In genomic region chr2:33015421-33016142, GRCh38 we compare ENCODE assay signal across 13 cellular contexts.
DNase-seq lines count a peak whose midpoint lies in the region; TF ChIP-seq lines count a peak whose summit lies in the region.
"Had no signal": no experiment of that assay in that cellular context is flagged by ENCODE, and none has a peak within 500 bp of the region (broad histone marks: within the 10 kb centered on the region; RNA-seq: fewer than 3 reads in every experiment).

No MANE protein-coding gene starts in this region.

- H3K9me3 Mint-ChIP-seq in H9 (no peaks in the 10 kb centered on the region), immature natural killer cell (no peaks in the 10 kb centered on the region)
- H3K9me3 Mint-ChIP-seq: activated B cell treated with CpG ODN at 0.5 μM for 24 hours had no signal

- DNase-seq in GM04503 (ENCODE audit: low read depth) (peak; percentile 84), adipocyte (ENCODE audit: low read depth) (peak; percentile 61), cardiac muscle cell (ENCODE audit: low read depth in 1 of 2, low spot score in 1 of 2) (peak; percentile 65 to 87), retinal pigment epithelial cell (ENCODE audit: low read depth) (peak; percentile 49), ovary (no peak), H9 (no peak), NCI-H1092 (lab: John Stamatoyannopoulos, UW) (no peak), immature natural killer cell (no peak)
- DNase-seq: activated B cell treated with CpG ODN at 0.5 μM for 24 hours; activated effector memory CD4-positive, alpha-beta T cell treated with anti-CD3 and anti-CD28 coated beads, Interleukin-2, amount 50 U/mL, for 16 hours; effector memory CD4-positive, alpha-beta T cell; left lung; NCI-H1436 treated with DMSO at 0.1 percent for 48 hours had no signal

- TF ChIP-seq EP300 in ovary (IDR thresholded peaks at IDR 0.05), result no peak

- H3K4me3 Mint-ChIP-seq in H9, result no peak overlapping the region
- H3K4me3 Mint-ChIP-seq in immature natural killer cell, result no peak overlapping the region
- H3K4me3 Mint-ChIP-seq: activated B cell treated with CpG ODN at 0.5 μM for 24 hours had no signal

- no peak overlapping the region for H3K4me3 ChIP-seq in adipocyte (ENCODE audit: low read length)
- no peak overlapping the region for H3K4me3 ChIP-seq in cardiac muscle cell
- H3K4me3 ChIP-seq in retinal pigment epithelial cell (ENCODE audit: low read length), result no peak overlapping the region
- H3K4me3 ChIP-seq in ovary, result no peak overlapping the region
- H3K4me3 ChIP-seq: left lung had no signal

- H3K9me3 ChIP-seq in adipocyte (ENCODE audit: control insufficient read depth, low read length) (no peaks in the 10 kb centered on the region), cardiac muscle cell (ENCODE audit: low read depth) (no peaks in the 10 kb centered on the region), ovary (no peaks in the 10 kb centered on the region), H9 (ENCODE audit: control insufficient read depth, low read depth, low read length) (no peaks in the 10 kb centered on the region)
- H3K9me3 ChIP-seq: left lung had no signal

- H2AFZ ChIP-seq in H9 (ENCODE audit: low read length), result no peak overlapping the region

- no peak overlapping the region for H3K4me2 ChIP-seq in H9 (ENCODE audit: insufficient read depth, insufficient read length, low read length)

- no peak overlapping the region for H2BK5ac ChIP-seq in H9 (ENCODE audit: insufficient read length, low read length)

- H4K5ac ChIP-seq in H9 (ENCODE audit: insufficient read length, low read depth, low read length), result no peak overlapping the region

- no peak overlapping the region for H3K14ac ChIP-seq in H9 (ENCODE audit: insufficient read depth, low read length)

- TF ChIP-seq CTCF in cardiac muscle cell (IDR thresholded peaks at IDR 0.05; ENCODE audit: low read depth, low read length), result no peak
- no peak for TF ChIP-seq CTCF in retinal pigment epithelial cell (conservative IDR thresholded peaks at IDR 0.05; ENCODE audit: low read depth, low read length)
- TF ChIP-seq CTCF in ovary (IDR thresholded peaks at IDR 0.05), result no peak
- TF ChIP-seq CTCF in H9 (conservative IDR thresholded peaks at IDR 0.05), result no peak

- H3K27ac Mint-ChIP-seq in H9, result 0 out of 7 replicates have a peak overlapping the region, but pooled peaks of 1 of the 3 experiments have one; percentile 38
- H3K27ac Mint-ChIP-seq in immature natural killer cell, result no peak overlapping the region
- H3K27ac Mint-ChIP-seq: activated B cell treated with CpG ODN at 0.5 μM for 24 hours had no signal

- H3T11ph ChIP-seq in H9 (ENCODE audit: low read length), result no peak overlapping the region

- 63 to 75% (median 70%) methylated on average over 4 of the region's 4 CpGs for WGBS in ovary, 3 donors
- WGBS in H9 (ENCODE audit: extremely low coverage, insufficient read length, low lambda C conversion rate), result no CpG with 5 or more reads among the region's 4 CpGs

- H3K9ac ChIP-seq in adipocyte (ENCODE audit: low read length) (peak overlapping the region; percentile 54), H9 (ENCODE audit: extremely low read depth, insufficient read length, low read length) (no peak overlapping the region)

- TF ChIP-seq POLR2A in ovary (IDR thresholded peaks at IDR 0.05), result no peak

- H2BK15ac ChIP-seq in H9 (ENCODE audit: low read depth, low read length), result no peak overlapping the region

- H3K79me2 ChIP-seq in H9 (ENCODE audit: insufficient read depth, low read length), result no peaks in the 10 kb centered on the region

- no peaks in the 10 kb centered on the region for H4K20me1 ChIP-seq in H9 (ENCODE audit: control insufficient read depth, insufficient read depth, insufficient read length)

- H3K36me3 ChIP-seq in adipocyte (ENCODE audit: control insufficient read depth, insufficient read depth, low read length, severe bottlenecking) (no peaks in the 10 kb centered on the region), cardiac muscle cell (no peaks in the 10 kb centered on the region), ovary (no peaks in the 10 kb centered on the region)
- H3K36me3 ChIP-seq: left lung had no signal

- no peaks in the 10 kb centered on the region for H3K23me2 ChIP-seq in H9 (ENCODE audit: insufficient read length, low read depth, low read length, poor library complexity, severe bottlenecking)

- H2BK12ac ChIP-seq in H9 (ENCODE audit: insufficient read length, low read depth, low read length), result no peak overlapping the region

- no peak overlapping the region for H4K91ac ChIP-seq in H9 (ENCODE audit: insufficient read length, low read depth, low read length)

- H3K36me3 Mint-ChIP-seq in H9 (ENCODE audit: insufficient read depth in 1 of 3, low read depth in 3 of 3), result no peaks in the 10 kb centered on the region; a peak in 1 of 7 replicates
- H3K36me3 Mint-ChIP-seq in immature natural killer cell, result no peaks in the 10 kb centered on the region

- no peak overlapping the region for H2BK120ac ChIP-seq in H9 (ENCODE audit: low read depth, low read length, poor library complexity, severe bottlenecking)

- H3K27me3 ChIP-seq in adipocyte (replicated peaks; ENCODE audit: control insufficient read depth, insufficient read depth, low read length) (no peaks in the 10 kb centered on the region), cardiac muscle cell (no peaks in the 10 kb centered on the region), ovary (no peaks in the 10 kb centered on the region), H9 (ENCODE audit: insufficient read depth, low read length) (no peaks in the 10 kb centered on the region)
- H3K27me3 ChIP-seq: left lung had no signal

- no peaks in the 10 kb centered on the region for H3K79me1 ChIP-seq in H9 (ENCODE audit: insufficient read depth, low read depth, low read length, poor library complexity, severe bottlenecking)

- no peak overlapping the region for H3K4ac ChIP-seq in H9 (ENCODE audit: low read depth, low read length)

- no peak overlapping the region for H3K56ac ChIP-seq in H9 (ENCODE audit: insufficient read length, low read depth, low read length)

- intact Hi-C loops in ovary (cut with DNase I), result no loop called here

- H3K4me1 Mint-ChIP-seq in H9, result peaks cover 14 to 15% of the 10 kb centered on the region in 2 experiments
- no peaks in the 10 kb centered on the region for H3K4me1 Mint-ChIP-seq in immature natural killer cell
- H3K4me1 Mint-ChIP-seq: activated B cell treated with CpG ODN at 0.5 μM for 24 hours had no signal

- H4K8ac ChIP-seq in H9 (replicated peaks; ENCODE audit: insufficient read length, low read depth, low read length), result no peak overlapping the region

- no peaks in the 10 kb centered on the region for H3K27me3 Mint-ChIP-seq in H9 (ENCODE audit: low read depth)
- peaks cover 0 to 2% (median 0%) of the 10 kb centered on the region in 3 donors for H3K27me3 Mint-ChIP-seq in immature natural killer cell (ENCODE audit: low read depth in 3 of 3)
- H3K27me3 Mint-ChIP-seq: activated B cell treated with CpG ODN at 0.5 μM for 24 hours had no signal

- peak overlapping the region; percentile 94 for H3K27ac ChIP-seq in cardiac muscle cell
- no peak overlapping the region for H3K27ac ChIP-seq in ovary
- H3K27ac ChIP-seq in H9 (ENCODE audit: insufficient read length, low read depth, low read length), result no peak overlapping the region
- H3K27ac ChIP-seq: left lung had no signal

- no peak overlapping the region for H2BK20ac ChIP-seq in H9 (ENCODE audit: low read depth, low read length, poor library complexity, severe bottlenecking)

- H2AK5ac ChIP-seq in H9 (ENCODE audit: insufficient read length, low read length), result no peak overlapping the region

- H3K23ac ChIP-seq in H9 (ENCODE audit: insufficient read length, low read depth, low read length), result no peak overlapping the region

- H3K4me1 ChIP-seq in adipocyte (ENCODE audit: control insufficient read depth, insufficient read depth, low read length) (peaks cover 28% of the 10 kb centered on the region), cardiac muscle cell (ENCODE audit: low read depth) (peaks cover 75% of the 10 kb centered on the region), ovary (ENCODE audit: insufficient read depth) (no peaks in the 10 kb centered on the region), H9 (ENCODE audit: insufficient read depth, low read length) (no peaks in the 10 kb centered on the region)
- H3K4me1 ChIP-seq: left lung had no signal

- no peak overlapping the region for H3K18ac ChIP-seq in H9 (ENCODE audit: insufficient read length, low read depth, low read length)

Comparison
In these comparisons a context has a peak if more than half of its experiments do, and no peak if none do; other contexts are left out.
1. DNase-seq: peak in GM04503 (single experiment), adipocyte (single experiment), cardiac muscle cell (2 of 2) and retinal pigment epithelial cell (single experiment); none in ovary (0 of 5), H9 (single experiment), NCI-H1092 (single experiment) and immature natural killer cell (0 of 3).